ENCODE assay signal across 1 cellular context in genomic region chr6:27757307-27757706, GRCh38.
TF ChIP-seq lines count a peak whose summit lies in the region.

No MANE protein-coding gene starts in this region.

TF ChIP-seq in WTC11, 78 proteins besides CTCF, POLR2A, EP300 and RAD21 (continued from another document):
- 0 out of 2 replicates have a peak, but pooled peaks have one; percentile 42 for TF ChIP-seq PRDM15 (CRISPR knock-in tag; IDR thresholded peaks at IDR 0.05)
- peak; percentile 69; the same call in 1 of the 2 replicates for TF ChIP-seq FOXP1 (CRISPR knock-in tag; IDR thresholded peaks at IDR 0.05; ENCODE audit: borderline replicate concordance)
- TF ChIP-seq ATF3 (CRISPR knock-in tag; conservative IDR thresholded peaks at IDR 0.05) = no peak
- TF ChIP-seq ZNF263 (CRISPR knock-in tag; IDR thresholded peaks at IDR 0.05; ENCODE audit: low read depth) = no peak
- no peak for TF ChIP-seq PRRX2 (CRISPR knock-in tag; IDR thresholded peaks at IDR 0.05)
- no peak for TF ChIP-seq NR2C2 (CRISPR knock-in tag; IDR thresholded peaks at IDR 0.05)
- no peak for TF ChIP-seq HMGA2 (CRISPR knock-in tag; IDR thresholded peaks at IDR 0.05)
- TF ChIP-seq TEAD1 (CRISPR knock-in tag; IDR thresholded peaks at IDR 0.05) = 0 out of 2 replicates have a peak, but pooled peaks have one; percentile 45
